Comparison of ENCODE assay signal across 8 cellular contexts in genomic region chr15:65132841-65133549, GRCh38. TPM values are rescaled to one million over a fixed set of nuclear protein-coding genes. Genes with fewer than 3 reads are reported as not detected.
A peak's percentile ranks its signal among the peaks of the same experiment; 100 is the strongest.
DNase-seq lines count a peak whose midpoint lies in the region; ATAC-seq lines count a peak whose summit lies in the region.

No MANE protein-coding gene starts in this region.

- DNase-seq in COLO829 (ENCODE audit: low spot score): peak; percentile 35
- peak in 18 of 34 experiments; percentile 1 to 33 (median 8) for DNase-seq in T-cell
- DNase-seq in cerebellum (ENCODE audit: low spot score): peak; percentile 38
- peak; percentile 81 for DNase-seq in left kidney (ENCODE audit: low read depth, low spot score)
- DNase-seq in stimulated activated CD8-positive, alpha-beta memory T cell treated with anti-CD3 and anti-CD28 coated beads, Interleukin-12 subunit alpha, Interleukin-12 subunit beta, amount 100 ng/mL, for 4 hours (ENCODE audit: low read depth): peak; percentile 3
- DNase-seq in NCI-H446 treated with DMSO at 0.1 percent for 48 hours (lab: John Stamatoyannopoulos, UW): no peak

- ATAC-seq in GM19397 (IDR thresholded peaks at IDR 0.05; ENCODE audit: unreplicated experiment) (peak; percentile 50), HG03469 (IDR thresholded peaks at IDR 0.05; ENCODE audit: unreplicated experiment) (peak; percentile 21), T-cell (replicated peaks in 1 of 4) (peak; percentile 28 to 56 (median 46))

- POLR2A ChIA-PET in T-cell (lab: Charles Lee): interaction anchor here in 1 of 2 donors (0.8 kb wide), 1 partner anchor 49 kb away, joined by 3 read pairs; no protein-coding TSS in a partner anchor

- peaks cover 0 to 5% (median 0%) of the 10 kb centered on the region in 3 donors for H3K9me3 Mint-ChIP-seq in T-cell

- peaks cover 23% of the 10 kb centered on the region for H3K36me3 Mint-ChIP-seq in T-cell

- H3K27ac Mint-ChIP-seq in T-cell: peak overlapping the region; percentile 48 to 66

- H3K4me1 Mint-ChIP-seq in T-cell: peaks cover 37 to 44% (median 41%) of the 10 kb centered on the region in 3 donors

- peak overlapping the region; percentile 82 to 95 (median 85) for H3K4me3 Mint-ChIP-seq in T-cell

- CTCF ChIA-PET in T-cell (lab: Charles Lee): interaction anchor here in 1 of 2 donors (0.6 kb wide), 1 partner anchor 152 kb away, joined by 3 read pairs; no protein-coding TSS in a partner anchor

- no peaks in the 10 kb centered on the region for H3K27me3 Mint-ChIP-seq in T-cell

RNA-seq across cellular contexts. Expression of gene PDCD7, which starts 0.6 kb away (rescaled TPM):
- 10 to 100 TPM; 33.2 to 43.6 (median 36.7) TPM for total RNA-seq in T-cell
- total RNA-seq in cerebellum: 23.5 TPM

RNA-seq across cellular contexts. Expression of gene UBAP1L, which starts 18.0 kb away (rescaled TPM):
- total RNA-seq in T-cell (10 to 100 TPM; 12.5 to 15.1 (median 13.2) TPM), cerebellum (10.3 TPM)

RNA-seq across cellular contexts. Expression of gene CLPX, which starts 52.1 kb away (rescaled TPM):
- total RNA-seq in T-cell (10 to 100 TPM; 32.6 to 54.4 (median 51.1) TPM), cerebellum (58.3 TPM)

RNA-seq across cellular contexts. Expression of gene KBTBD13, which starts 56.4 kb away (rescaled TPM):
- total RNA-seq in T-cell (not detected), cerebellum (not detected)
